Comparison of ENCODE assay signal across 23 cellular contexts in genomic region chr4:74120086-74120485, GRCh38. TPM values are rescaled to one million over a fixed set of nuclear protein-coding genes. Genes with fewer than 3 reads are reported as not detected.
"Had no signal": no experiment of that assay in that cellular context is flagged by ENCODE, and none has a peak within 500 bp of the region (broad histone marks: within the 10 kb centered on the region; RNA-seq: fewer than 3 reads in every experiment).

No MANE protein-coding gene starts in this region.

- H3K9me3 ChIP-seq: SK-N-SH had no signal

- ATAC-seq: K562 had no signal

- H3K27ac ChIP-seq: HL-60, KMS-11 had no signal

- H3K4me3 ChIP-seq: K562 had no signal

- DNase-seq: Kasumi-1, MM.1S, NCI-H1092 treated with DMSO at 0.1 percent for 48 hours, NCI-H1436, NCI-H187, NCI-H2029, NCI-H2081 treated with DMSO at 0.1 percent for 48 hours, NCI-H2171, NCI-H226, NCI-H446, NCI-H510A, NCI-H524 treated with DMSO at 0.1 percent for 48 hours, NCI-H69, NCI-H774, Right ventricle myocardium superior, RPMI8226, SIG-M5, SK-N-SH had no signal

RNA-seq across cellular contexts. Expression of gene CXCL2, which starts 21.1 kb away (rescaled TPM):
- total RNA-seq: M059J had no signal
- polyA plus RNA-seq: IgD-negative memory B cell had no signal
